Comparison of ENCODE assay signal across 10 cellular contexts in the genomic region with DNA sequence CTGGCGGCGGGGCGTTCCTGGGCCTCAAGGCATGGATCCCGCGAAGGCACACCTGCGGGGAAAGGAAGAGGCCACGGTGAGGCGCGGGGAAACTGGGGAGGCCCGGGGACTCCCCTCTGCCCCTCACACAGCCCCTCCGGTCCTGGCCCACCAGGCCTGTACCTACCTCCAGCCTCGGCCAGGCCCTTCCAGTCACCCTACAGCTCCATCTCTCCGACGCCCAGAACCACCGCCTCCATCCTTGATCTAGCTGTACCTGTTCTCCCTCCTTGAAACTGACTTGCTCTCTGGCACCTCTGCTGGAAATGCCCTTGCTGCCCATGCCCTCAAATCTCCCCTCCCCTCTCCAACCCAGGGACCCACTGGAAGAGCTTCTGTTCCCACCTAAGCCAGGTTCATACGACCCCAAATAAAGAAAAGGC. TPM values are rescaled to one million over a fixed set of nuclear protein-coding genes. Genes with fewer than 3 reads are reported as not detected.
DNase-seq lines count a peak whose midpoint lies in the region; TF ChIP-seq lines count a peak whose summit lies in the region.
"Had no signal": no experiment of that assay in that cellular context is flagged by ENCODE, and none has a peak within 500 bp of the region (broad histone marks: within the 10 kb centered on the region; RNA-seq: fewer than 3 reads in every experiment).

No MANE protein-coding gene starts in this region.

- H3K36me3 ChIP-seq in prostate gland, result no peaks in the 10 kb centered on the region
- H3K36me3 ChIP-seq: ovary had no signal

- H3K4me3 ChIP-seq in LNCaP clone FGC (ENCODE audit: low read depth, low read length) (peak overlapping the region; percentile 75), prostate gland (no peak overlapping the region)
- H3K4me3 ChIP-seq: ovary had no signal

- no peaks in the 10 kb centered on the region for H3K27me3 ChIP-seq in prostate gland (replicated peaks; ENCODE audit: insufficient read depth)
- H3K27me3 ChIP-seq: ovary had no signal

- TF ChIP-seq CTCF in LNCaP clone FGC (IDR thresholded peaks at IDR 0.05; ENCODE audit: control insufficient read depth, extremely low read depth, insufficient read depth) (peak; percentile 35; the same call in 1 of the 2 replicates), prostate gland (IDR thresholded peaks at IDR 0.05) (no peak)

- peak; percentile 14 for DNase-seq in NCI-H2171 treated with DMSO at 0.1 percent for 48 hours (lab: John Stamatoyannopoulos, UW)
- DNase-seq in NCI-H2171 (lab: John Stamatoyannopoulos, UW), result no peak
- no peak for DNase-seq in LNCaP clone FGC (ENCODE audit: low read depth)
- no peak for DNase-seq in epithelial cell of prostate (ENCODE audit: low read depth, low spot score)
- no peak for DNase-seq in prostate gland (ENCODE audit: low spot score)
- DNase-seq in HK-2 (ENCODE audit: unreplicated experiment), result no peak
- no peak for DNase-seq in hepatic stellate cell (ENCODE audit: low spot score)
- DNase-seq in NCI-H2081 (lab: John Stamatoyannopoulos, UW), result no peak
- DNase-seq: GOT3 had no signal

- WGBS in prostate gland, result 98% methylated on average over 16 of the region's 16 CpGs

- peak overlapping the region; percentile 73 for H3K27ac ChIP-seq in epithelial cell of prostate
- peak overlapping the region; percentile 87 to 95 for H3K27ac ChIP-seq in prostate gland

- H3K4me1 ChIP-seq in prostate gland (replicated peaks), result peaks cover 3% of the 10 kb centered on the region

- H3K9me3 ChIP-seq in prostate gland, result no peaks in the 10 kb centered on the region
- H3K9me3 ChIP-seq: ovary had no signal

- intact Hi-C loops in prostate gland (cut with DNase I), result loop anchor here (5.0 kb wide), 1 partner anchor 146 kb away; a partner anchor contains a TSS

- no peak for TF ChIP-seq POLR2A in prostate gland (IDR thresholded peaks at IDR 0.05)

RNA-seq across cellular contexts. Expression of a gene that starts 1.7 kb away (rescaled TPM):
- total RNA-seq in prostate gland, result 10 to 100 TPM; 81.1 to 81.5 TPM
